11 cellular contexts compared by ENCODE assay signal in genomic region chr4:29805245-29805644, GRCh38.
DNase-seq lines count a peak whose midpoint lies in the region; ATAC-seq and TF ChIP-seq lines count a peak whose summit lies in the region.
"Had no signal": no experiment of that assay in that cellular context is flagged by ENCODE, and none has a peak within 500 bp of the region (broad histone marks: within the 10 kb centered on the region; RNA-seq: fewer than 3 reads in every experiment).

No MANE protein-coding gene starts in this region.

- no peak for ATAC-seq in GM21423 (IDR thresholded peaks at IDR 0.05; ENCODE audit: unreplicated experiment)
- ATAC-seq in HG02571 (IDR thresholded peaks at IDR 0.05; ENCODE audit: unreplicated experiment), result no peak
- ATAC-seq: left cardiac atrium had no signal

- H3K9me3 ChIP-seq in Loucy (ENCODE audit: insufficient read depth, low read depth, low read length), result no peaks in the 10 kb centered on the region; the same call in 1 of the 2 replicates
- H3K9me3 ChIP-seq in CD8-positive, alpha-beta memory T cell (ENCODE audit: low read length), result no peaks in the 10 kb centered on the region

- H3K4me1 ChIP-seq in Loucy (ENCODE audit: insufficient read depth, low read length, poor library complexity, severe bottlenecking), result no peaks in the 10 kb centered on the region
- no peaks in the 10 kb centered on the region for H3K4me1 ChIP-seq in CD8-positive, alpha-beta memory T cell (ENCODE audit: insufficient read depth, low read length)

- no peak overlapping the region for H3K27ac Mint-ChIP-seq in CD8-positive, alpha-beta memory T cell

- peak; percentile 8 for DNase-seq in GM03348 (ENCODE audit: low spot score)
- peak; percentile 5 for DNase-seq in SK-N-DZ (ENCODE audit: low spot score)
- peak; percentile 22 for DNase-seq in medulla oblongata (ENCODE audit: extremely low spot score)
- no peak for DNase-seq in CD8-positive, alpha-beta memory T cell
- no peak for DNase-seq in NCI-H128 (lab: John Stamatoyannopoulos, UW; ENCODE audit: unreplicated experiment)
- DNase-seq: activated CD4-positive, alpha-beta T cell treated with anti-CD3 and anti-CD28 coated beads, Interleukin-2, amount 50 U/mL, for 1 hour; left cardiac atrium; NCI-H2171 treated with DMSO at 0.1 percent for 48 hours had no signal

- CTCF ChIA-PET in CD8-positive, alpha-beta memory T cell (lab: Charles Lee), result no interaction called here

- no peak overlapping the region for H2AFZ ChIP-seq in Loucy (ENCODE audit: low read length)

- H3K27me3 ChIP-seq in Loucy (ENCODE audit: insufficient read depth, low read length, poor library complexity, severe bottlenecking), result no peaks in the 10 kb centered on the region
- H3K27me3 ChIP-seq in CD8-positive, alpha-beta memory T cell (ENCODE audit: insufficient read depth, low read length, poor library complexity, severe bottlenecking), result no peaks in the 10 kb centered on the region

- H3K36me3 ChIP-seq in Loucy (ENCODE audit: insufficient read depth, low read length), result no peaks in the 10 kb centered on the region
- H3K36me3 ChIP-seq in CD8-positive, alpha-beta memory T cell (ENCODE audit: insufficient read depth, low read length), result no peaks in the 10 kb centered on the region

- POLR2A ChIA-PET in CD8-positive, alpha-beta memory T cell (lab: Charles Lee), result no interaction called here

- peaks cover 7 to 20% (median 15%) of the 10 kb centered on the region in 5 donors for H3K9me3 Mint-ChIP-seq in CD8-positive, alpha-beta memory T cell

- H3K4me3 Mint-ChIP-seq in CD8-positive, alpha-beta memory T cell, result no peak overlapping the region

- H3K4me2 ChIP-seq in Loucy (ENCODE audit: low read depth, low read length, poor library complexity, severe bottlenecking), result no peak overlapping the region

- H3K27ac ChIP-seq in CD8-positive, alpha-beta memory T cell (ENCODE audit: low read depth, low read length), result no peak overlapping the region

- no peak overlapping the region for H3K4me3 ChIP-seq in Loucy (ENCODE audit: low read length, poor library complexity, severe bottlenecking)
- H3K4me3 ChIP-seq in CD8-positive, alpha-beta memory T cell (ENCODE audit: low read length), result no peak overlapping the region

- H3F3A ChIP-seq in Loucy (ENCODE audit: low read depth), result no peaks in the 10 kb centered on the region

- H3K9me2 ChIP-seq in Loucy (replicated peaks; ENCODE audit: low read depth, low read length), result no peaks in the 10 kb centered on the region

- H3K79me2 ChIP-seq in Loucy (ENCODE audit: insufficient read depth, low read length), result no peaks in the 10 kb centered on the region

- H3K27me3 Mint-ChIP-seq in CD8-positive, alpha-beta memory T cell, result no peaks in the 10 kb centered on the region

- no peak overlapping the region for H3K9ac ChIP-seq in Loucy (ENCODE audit: low read depth, low read length, poor library complexity, severe bottlenecking)

- TF ChIP-seq CTCF in Loucy (conservative IDR thresholded peaks at IDR 0.05; ENCODE audit: low read length), result 0 out of 2 replicates have a peak, but pooled peaks have one; percentile 16

- no peaks in the 10 kb centered on the region for H3K36me3 Mint-ChIP-seq in CD8-positive, alpha-beta memory T cell

- no peaks in the 10 kb centered on the region for H3K4me1 Mint-ChIP-seq in CD8-positive, alpha-beta memory T cell

- H4K20me1 ChIP-seq in Loucy (ENCODE audit: insufficient read depth, low read length, poor library complexity, severe bottlenecking), result no peaks in the 10 kb centered on the region

Comparison
In these comparisons a context has a peak if more than half of its experiments do, and no peak if none do; other contexts are left out.
1. DNase-seq: peak in GM03348 (single experiment), SK-N-DZ (single experiment) and medulla oblongata (single experiment); none in CD8-positive, alpha-beta memory T cell (0 of 5) and NCI-H128 (single experiment).